In the genomic region with DNA sequence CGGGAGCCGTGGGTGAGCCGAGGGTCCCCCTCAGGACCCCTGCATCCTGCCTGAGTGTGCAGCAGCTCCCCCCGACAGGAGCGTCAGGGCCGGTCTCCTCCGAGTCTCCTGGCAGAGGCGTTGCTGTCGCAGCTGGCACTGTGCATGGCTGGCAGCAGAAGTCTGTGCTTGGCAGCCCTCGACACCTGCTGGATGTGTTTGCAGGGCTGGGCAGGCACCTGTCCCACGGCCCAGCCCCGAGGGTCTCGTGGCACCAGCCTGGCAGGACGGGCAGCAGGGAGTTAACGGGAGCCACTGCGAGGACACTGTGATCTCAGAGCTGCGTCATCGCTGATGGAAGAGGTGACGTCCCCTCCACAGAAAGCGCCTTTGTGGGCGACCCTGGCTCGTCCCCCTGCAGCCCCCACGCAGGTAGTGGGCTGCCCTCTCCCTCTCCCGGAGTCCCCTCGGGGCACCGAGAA, we compare ENCODE assay signal across 14 cellular contexts. TPM values are rescaled to one million over a fixed set of nuclear protein-coding genes. Genes with fewer than 3 reads are reported as not detected.
DNase-seq lines count a peak whose midpoint lies in the region; ATAC-seq and TF ChIP-seq lines count a peak whose summit lies in the region.
"Had no signal": no experiment of that assay in that cellular context is flagged by ENCODE, and none has a peak within 500 bp of the region (broad histone marks: within the 10 kb centered on the region; RNA-seq: fewer than 3 reads in every experiment).

No MANE protein-coding gene starts in this region.

- no peak overlapping the region for H2AFZ ChIP-seq in mesenchymal stem cell (ENCODE audit: low read depth, low read length)

- no peak overlapping the region for H3K27ac Mint-ChIP-seq in HFFc6
- H3K27ac Mint-ChIP-seq: CD8-positive, alpha-beta memory T cell had no signal

- peak overlapping the region; percentile 40 for H2AK5ac ChIP-seq in mesenchymal stem cell (ENCODE audit: low read length, severe bottlenecking)

- H3K4me1 Mint-ChIP-seq in HFFc6 (ENCODE audit: low read depth): no peaks in the 10 kb centered on the region
- H3K4me1 Mint-ChIP-seq: CD8-positive, alpha-beta memory T cell had no signal

- no TSS peak for BruUV-seq in Panc1 (replicated peaks; lab: Mats Ljungman, UMichigan)

- DNase-seq in Panc1 (ENCODE audit: low read depth, low spot score): no peak
- peak in 3 of 10 donors; percentile 28 to 67 (median 58) for DNase-seq in dorsolateral prefrontal cortex
- no peak for DNase-seq in mesenchymal stem cell
- no peak for DNase-seq in thoracic aorta (ENCODE audit: low spot score)
- DNase-seq in DMS53 treated with DMSO at 0.1 percent for 48 hours (lab: John Stamatoyannopoulos, UW; ENCODE audit: unreplicated experiment): no peak
- no peak for DNase-seq in stimulated activated CD4-positive, alpha-beta T cell treated with anti-CD3 and anti-CD28 coated beads, Interleukin-15, amount 100 ng/mL, for 24 hours
- no peak for DNase-seq in HFFc6
- DNase-seq: activated CD8-positive, alpha-beta memory T cell treated with anti-CD3 and anti-CD28 coated beads for 24 hours; MG63 had no signal

- H3K23ac ChIP-seq in mesenchymal stem cell (ENCODE audit: low read length in 2 of 2): no peak overlapping the region

- no peaks in the 10 kb centered on the region for H3K79me1 ChIP-seq in mesenchymal stem cell (replicated peaks; ENCODE audit: low read length, poor library complexity, severe bottlenecking)

- no peaks in the 10 kb centered on the region for H3K36me3 ChIP-seq in Panc1 (ENCODE audit: control insufficient read depth, insufficient read depth, low read length)
- peaks cover 4 to 79% of the 10 kb centered on the region in 2 experiments for H3K36me3 ChIP-seq in mesenchymal stem cell (ENCODE audit: control insufficient read depth in 1 of 2, insufficient read depth in 2 of 2, low read depth in 1 of 2, low read length in 2 of 2)
- H3K36me3 ChIP-seq in thoracic aorta: no peaks in the 10 kb centered on the region
- H3K36me3 ChIP-seq: MG63, upper lobe of left lung had no signal

- CTCF ChIA-PET in Panc1 (lab: Charles Lee): interaction anchor here (0.6 kb wide), 1 partner anchor 109 kb away, joined by 4 read pairs; no protein-coding TSS in a partner anchor

- H3K4me3 ChIP-seq in Panc1 (ENCODE audit: low read depth in 2 of 2, low read length in 2 of 2): peak overlapping the region in 1 of 2 experiments; percentile 8; a peak in 2 of 4 replicates
- peak overlapping the region in 53 of 59 donors; percentile 4 to 59 (median 39) for H3K4me3 ChIP-seq in dorsolateral prefrontal cortex
- H3K4me3 ChIP-seq in mesenchymal stem cell (ENCODE audit: insufficient read depth in 1 of 2, low read depth in 1 of 2, low read length in 2 of 2): no peak overlapping the region
- H3K4me3 ChIP-seq in thoracic aorta: peak overlapping the region; percentile 59
- H3K4me3 ChIP-seq: lung, MG63, upper lobe of left lung had no signal

- POLR2A ChIA-PET in Panc1 (lab: Charles Lee): no interaction called here

- H3K4ac ChIP-seq in mesenchymal stem cell (ENCODE audit: low read depth in 1 of 2, low read length in 2 of 2): no peak overlapping the region

- H3K27me3 ChIP-seq in Panc1 (ENCODE audit: control insufficient read depth, insufficient read depth, low read length): no peaks in the 10 kb centered on the region
- H3K27me3 ChIP-seq in dorsolateral prefrontal cortex: no peaks in the 10 kb centered on the region
- H3K27me3 ChIP-seq in mesenchymal stem cell (ENCODE audit: control insufficient read depth in 1 of 2, insufficient read depth in 1 of 2, low read length in 2 of 2): no peaks in the 10 kb centered on the region
- H3K27me3 ChIP-seq in thoracic aorta (replicated peaks; ENCODE audit: insufficient read depth): no peaks in the 10 kb centered on the region
- H3K27me3 ChIP-seq: MG63, upper lobe of left lung had no signal

- H3K4me3 Mint-ChIP-seq in HFFc6: no peak overlapping the region
- H3K4me3 Mint-ChIP-seq: CD8-positive, alpha-beta memory T cell had no signal

- no peak overlapping the region for H4K91ac ChIP-seq in mesenchymal stem cell (ENCODE audit: low read length)

- no peak overlapping the region for H4K8ac ChIP-seq in mesenchymal stem cell (ENCODE audit: low read length)

- intact Hi-C loops in Panc1 (cut with micrococcal nuclease; ENCODE audit: unreplicated experiment): no loop called here
- intact Hi-C loops in dorsolateral prefrontal cortex (cut with DNase I): no loop called here

- H2BK5ac ChIP-seq in mesenchymal stem cell (ENCODE audit: low read depth, low read length, poor library complexity, severe bottlenecking): no peak overlapping the region

- H3K14ac ChIP-seq in mesenchymal stem cell (ENCODE audit: low read length in 2 of 2): no peak overlapping the region

- no peak overlapping the region for H3K4me2 ChIP-seq in mesenchymal stem cell (ENCODE audit: low read length, poor library complexity, severe bottlenecking)
- H3K4me2 ChIP-seq: SK-N-SH had no signal

- H3K9me3 ChIP-seq in Panc1 (ENCODE audit: control insufficient read depth, insufficient read depth, low read depth, low read length): no peaks in the 10 kb centered on the region
- no peaks in the 10 kb centered on the region for H3K9me3 ChIP-seq in mesenchymal stem cell (ENCODE audit: control insufficient read depth, low read length)
- H3K9me3 ChIP-seq in thoracic aorta: no peaks in the 10 kb centered on the region
- H3K9me3 ChIP-seq: MG63, SK-N-SH, upper lobe of left lung had no signal

- no peaks in the 10 kb centered on the region; the same call in 1 of the 2 replicates for H3K27me3 Mint-ChIP-seq in HFFc6 (ENCODE audit: insufficient read depth)

- TF ChIP-seq CTCF in Panc1 (IDR thresholded peaks at IDR 0.05): no peak
- no peak for TF ChIP-seq CTCF in dorsolateral prefrontal cortex (IDR thresholded peaks at IDR 0.05 in 54 of 56, conservative IDR thresholded peaks at IDR 0.05 in 2 of 56; ENCODE audit: low read depth in 1 of 56, partially characterized antibody in 56 of 56)
- no peak for TF ChIP-seq CTCF in thoracic aorta (IDR thresholded peaks at IDR 0.05)
- no peak for TF ChIP-seq CTCF in HFFc6 (IDR thresholded peaks at IDR 0.05)

- WGBS in mesenchymal stem cell: 94% methylated on average over 26 of the region's 26 CpGs

- no peak overlapping the region for H3K18ac ChIP-seq in mesenchymal stem cell (ENCODE audit: low read depth in 1 of 2, low read length in 2 of 2)

- H2BK120ac ChIP-seq in mesenchymal stem cell (ENCODE audit: low read depth, low read length): no peak overlapping the region

- no peak for ATAC-seq in Panc1
- peak; percentile 17 for ATAC-seq in thoracic aorta (ENCODE audit: insufficient number of reproducible peaks, low FRiP score, low read depth)
- ATAC-seq in GM19395 (IDR thresholded peaks at IDR 0.05; ENCODE audit: unreplicated experiment): no peak

- H3K9ac ChIP-seq in mesenchymal stem cell (ENCODE audit: low read length): no peak overlapping the region
- H3K9ac ChIP-seq: SK-N-SH had no signal

- H3K4me1 ChIP-seq in Panc1 (ENCODE audit: control insufficient read depth, insufficient read depth, low read length) (peaks cover 80% of the 10 kb centered on the region), mesenchymal stem cell (ENCODE audit: control insufficient read depth, insufficient read depth, low read depth, low read length) (peaks cover 91% of the 10 kb centered on the region), thoracic aorta (ENCODE audit: control insufficient read depth in 1 of 2, low read depth in 2 of 2) (peaks cover 15 to 87% of the 10 kb centered on the region in 2 donors)

- H3K27ac ChIP-seq in Panc1 (ENCODE audit: low read length): peak overlapping the region; percentile 93
- peak overlapping the region in 21 of 59 donors; percentile 1 to 76 (median 41) for H3K27ac ChIP-seq in dorsolateral prefrontal cortex
- H3K27ac ChIP-seq in mesenchymal stem cell (ENCODE audit: low read length, poor library complexity, severe bottlenecking): no peak overlapping the region
- peak overlapping the region; percentile 78 to 87 for H3K27ac ChIP-seq in thoracic aorta
- H3K27ac ChIP-seq: upper lobe of left lung had no signal

- H2BK15ac ChIP-seq in mesenchymal stem cell (ENCODE audit: low read depth, poor library complexity, severe bottlenecking): no peak overlapping the region

- in situ Hi-C loops in Panc1 (cut with HindIII; ENCODE audit: low pct_unique_long_range_greater_than_20kb, low sequenced_read_pairs): no loop called here

- H2BK12ac ChIP-seq in mesenchymal stem cell (ENCODE audit: low read length in 2 of 2): peak overlapping the region in 1 of 2 experiments; percentile 17

- no peaks in the 10 kb centered on the region for H3K9me3 Mint-ChIP-seq in HFFc6
- H3K9me3 Mint-ChIP-seq: CD8-positive, alpha-beta memory T cell had no signal

- H3K36me3 Mint-ChIP-seq in HFFc6 (ENCODE audit: low read depth): peaks cover 4% of the 10 kb centered on the region; the same call in 1 of the 2 replicates
- H3K36me3 Mint-ChIP-seq: CD8-positive, alpha-beta memory T cell had no signal

RNA-seq across cellular contexts. Expression of a gene that starts 15.1 kb away (rescaled TPM):
- total RNA-seq in Panc1 (2021; ENCODE audit: unreplicated experiment) (676 TPM), dorsolateral prefrontal cortex (10 to 100 TPM in 118 of 120 experiments, 1 to 10 TPM in 2; 9.3 to 67.9 (median 18.9) TPM), thoracic aorta (100 to 1,000 TPM; 507 to 811 TPM)
- polyA plus RNA-seq in Panc1 (2012; ENCODE audit: insufficient read length): 1,186 TPM
- polyA plus RNA-seq in mesenchymal stem cell (2013, experiment 1 of 2): 330 TPM
- 322 TPM for polyA plus RNA-seq in mesenchymal stem cell (2013, experiment 2 of 2)
- 10 to 100 TPM; 39.8 to 93.5 (median 86.8) TPM for total RNA-seq in HFFc6 (2021; fragmentation: NEBNext Ultra II Directional; extraction: Animal tissue kit (Norgen Biotek cat#: 25700))

Comparison
In these comparisons a context has a peak if more than half of its experiments do, and no peak if none do; other contexts are left out.
1. H3K4me3 ChIP-seq: peak in dorsolateral prefrontal cortex (53 of 59) and thoracic aorta (single experiment); none in mesenchymal stem cell (0 of 2).